ENCODE assay signal across 8 cellular contexts in the genomic region with DNA sequence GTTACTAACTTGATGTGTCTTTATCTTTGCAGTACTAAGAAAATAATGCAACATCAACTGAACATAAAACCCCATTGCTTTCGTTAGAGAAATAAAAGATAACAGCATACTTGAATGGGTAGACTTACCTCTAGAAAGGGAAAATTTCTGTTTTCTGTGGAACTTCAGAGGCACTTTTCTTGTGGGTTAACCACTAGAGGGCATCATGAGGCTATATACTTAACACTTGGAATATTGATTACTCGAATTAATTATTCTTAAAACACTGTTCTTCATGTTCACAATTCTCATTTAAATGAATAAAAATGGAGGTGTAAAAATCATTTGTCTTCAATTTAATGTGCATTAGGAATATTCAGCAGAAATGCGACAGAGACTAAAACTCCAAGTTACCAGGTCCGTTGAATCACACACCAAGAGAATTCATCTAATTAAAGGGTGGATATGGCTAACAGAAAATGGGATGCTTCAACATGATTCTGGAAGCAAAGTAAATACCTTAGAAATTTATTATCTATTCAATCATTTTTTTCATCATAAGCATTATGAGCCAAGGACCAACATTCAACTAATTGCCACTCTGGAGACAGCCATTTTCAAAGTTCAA.
DNase-seq lines count a peak whose midpoint lies in the region; ATAC-seq and TF ChIP-seq lines count a peak whose summit lies in the region.

No MANE protein-coding gene starts in this region.

- intact Hi-C loops in transverse colon (cut with DNase I; ENCODE audit: low total_unique reads) = no loop called here

- H3K4me1 ChIP-seq in Peyer's patch (no peaks in the 10 kb centered on the region), transverse colon (peaks cover 0 to 5% (median 0%) of the 10 kb centered on the region in 4 donors)

- CTCF ChIA-PET in AG04449 (lab: Yijun Ruan, JAX) (interaction anchor here (0.6 to 3.4 kb wide), 7 partner anchors 16 to 568 kb away, joined by 3 to 14 read pairs (median 4); a partner anchor contains a TSS), HEK293T (lab: Yijun Ruan, JAX) (no interaction called here)

- H3K4me3 ChIP-seq in AG04449 (ENCODE audit: low read depth, low read length) (no peak overlapping the region), Peyer's patch (no peak overlapping the region), transverse colon (no peak overlapping the region)

- WGBS in transverse colon (ENCODE audit: low coverage in 1 of 2), 2 donors = 48 to 63% methylated on average over 4 of the region's 4 CpGs

- TF ChIP-seq POLR2A in Peyer's patch (IDR thresholded peaks at IDR 0.05) = no peak
- no peak for TF ChIP-seq POLR2A in transverse colon (IDR thresholded peaks at IDR 0.05)

- TF ChIP-seq CTCF in AG04449 (IDR thresholded peaks at IDR 0.05; ENCODE audit: insufficient read depth, low read length, missing control alignments) (peak; percentile 23), GM13977 (IDR thresholded peaks at IDR 0.05; ENCODE audit: extremely low read depth, insufficient read depth, missing control alignments) (peak; percentile 43), Peyer's patch (IDR thresholded peaks at IDR 0.05) (peak; percentile 24 to 71 (median 66)), transverse colon (IDR thresholded peaks at IDR 0.05) (peak; percentile 48 to 67 (median 56))

- H3K9me3 ChIP-seq in Peyer's patch (no peaks in the 10 kb centered on the region), transverse colon (no peaks in the 10 kb centered on the region)

- DNase-seq in AG04449 (ENCODE audit: low read depth, low spot score) (no peak), GM13977 (ENCODE audit: low spot score) (no peak), Peyer's patch (no peak), fibroblast of the conjunctiva (ENCODE audit: low read depth) (peak; percentile 46), transverse colon (no peak), HEK293T (ENCODE audit: extremely low spot score) (no peak)

- POLR2A ChIA-PET in AG04449 (lab: Yijun Ruan, JAX) (interaction anchor here (1.2 kb wide), 1 partner anchor 261 kb away, joined by 5 read pairs; no protein-coding TSS in a partner anchor), HEK293T (lab: Yijun Ruan, JAX) (no interaction called here)

- H3K36me3 ChIP-seq in Peyer's patch (no peaks in the 10 kb centered on the region), transverse colon (no peaks in the 10 kb centered on the region)

- TF ChIP-seq EP300 in transverse colon (IDR thresholded peaks at IDR 0.05; ENCODE audit: low read depth) = no peak

- H3K27me3 ChIP-seq in Peyer's patch (no peaks in the 10 kb centered on the region), transverse colon (no peaks in the 10 kb centered on the region)

- in situ Hi-C loops in GM13977 (cut with MboI; ENCODE audit: low pct_unique_long_range_greater_than_20kb, low sequenced_read_pairs, unreplicated experiment) = loop anchor here (25.0 kb wide), 2 partner anchors 354 to 479 kb away; a partner anchor contains a TSS
- in situ Hi-C loops in transverse colon (cut with MboI; ENCODE audit: low pct_ligation_motif_present in 1 of 4, low pct_unique_long_range_greater_than_20kb in 1 of 4, low sequenced_read_pairs in 3 of 4) = loop anchor here in 3 of 4 donors (10.0 to 25.0 kb wide), 6 partner anchors 246 to 571 kb away; no protein-coding TSS in a partner anchor

- ATAC-seq in GM19395 (IDR thresholded peaks at IDR 0.05; ENCODE audit: unreplicated experiment) (no peak), GM21526 (IDR thresholded peaks at IDR 0.05; ENCODE audit: low FRiP score, unreplicated experiment) (no peak)

- H3K27ac ChIP-seq in Peyer's patch = no peak overlapping the region
- no peak overlapping the region for H3K27ac ChIP-seq in transverse colon

TF ChIP-seq in HEK293T, 16 proteins besides CTCF, POLR2A, EP300 and RAD21:
- TF ChIP-seq ZNF384 (IDR thresholded peaks at IDR 0.05) (no peak), NFRKB (IDR thresholded peaks at IDR 0.05) (no peak), SP1 (IDR thresholded peaks at IDR 0.05) (no peak), TARDBP (IDR thresholded peaks at IDR 0.05) (no peak), LEF1 (IDR thresholded peaks at IDR 0.05; ENCODE audit: borderline replicate concordance) (no peak), FOXK2 (IDR thresholded peaks at IDR 0.05) (no peak), FOXM1 (IDR thresholded peaks at IDR 0.05; ENCODE audit: borderline replicate concordance) (no peak), SUZ12 (IDR thresholded peaks at IDR 0.05) (no peak), ARNT (IDR thresholded peaks at IDR 0.05) (no peak), FOXA1 (IDR thresholded peaks at IDR 0.05) (no peak), HDGF (IDR thresholded peaks at IDR 0.05; ENCODE audit: borderline replicate concordance) (no peak), BHLHE40 (IDR thresholded peaks at IDR 0.05; ENCODE audit: borderline replicate concordance) (no peak), CTBP1 (IDR thresholded peaks at IDR 0.05; ENCODE audit: borderline replicate concordance) (no peak), ELF4 (IDR thresholded peaks at IDR 0.05) (no peak), L3MBTL2 (conservative IDR thresholded peaks at IDR 0.05) (no peak)
- TF ChIP-seq, protein P1, sequence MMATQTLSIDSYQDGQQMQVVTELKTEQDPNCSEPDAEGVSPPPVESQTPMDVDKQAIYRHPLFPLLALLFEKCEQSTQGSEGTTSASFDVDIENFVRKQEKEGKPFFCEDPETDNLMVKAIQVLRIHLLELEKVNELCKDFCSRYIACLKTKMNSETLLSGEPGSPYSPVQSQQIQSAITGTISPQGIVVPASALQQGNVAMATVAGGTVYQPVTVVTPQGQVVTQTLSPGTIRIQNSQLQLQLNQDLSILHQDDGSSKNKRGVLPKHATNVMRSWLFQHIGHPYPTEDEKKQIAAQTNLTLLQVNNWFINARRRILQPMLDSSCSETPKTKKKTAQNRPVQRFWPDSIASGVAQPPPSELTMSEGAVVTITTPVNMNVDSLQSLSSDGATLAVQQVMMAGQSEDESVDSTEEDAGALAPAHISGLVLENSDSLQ (IDR thresholded peaks at IDR 0.05) = no peak
